In the genomic region with DNA sequence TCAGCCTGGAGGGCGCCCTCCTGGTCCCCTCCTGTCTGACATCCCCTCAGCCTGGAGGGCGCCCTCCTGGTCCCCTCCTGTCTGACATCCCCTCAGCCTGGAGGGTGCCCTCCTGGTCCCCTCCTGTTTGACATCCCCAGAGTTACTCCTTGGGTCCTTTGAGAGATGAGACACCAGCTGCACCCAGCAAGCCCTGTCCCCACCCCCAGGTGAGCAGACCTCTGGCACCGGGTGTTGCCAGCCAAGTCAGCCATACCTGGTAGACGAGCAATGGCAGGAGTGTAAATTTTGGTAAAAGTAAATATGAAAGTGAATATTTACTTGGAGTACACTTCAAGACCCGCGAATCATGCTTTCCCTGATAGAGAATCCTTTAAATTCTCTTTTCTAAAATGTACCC, we compare ENCODE assay signal across 13 cellular contexts.
"Had no signal": no experiment of that assay in that cellular context is flagged by ENCODE, and none has a peak within 500 bp of the region (broad histone marks: within the 10 kb centered on the region; RNA-seq: fewer than 3 reads in every experiment).

No MANE protein-coding gene starts in this region.

- DNase-seq: activated CD4-positive, alpha-beta T cell treated with anti-CD3 and anti-CD28 coated beads, Interleukin-2, amount 50 U/mL, for 48 hours; activated T-cell treated with anti-CD3 and anti-CD28 coated beads, Interleukin-2, amount 50 U/mL, for 48 hours; anterior cingulate cortex; cerebellar nuclear complex; dermis blood vessel endothelial cell; effector memory CD8-positive, alpha-beta T cell; foreskin melanocyte; stimulated activated CD4-positive, alpha-beta T cell treated with anti-CD3 and anti-CD28 coated beads, Interleukin-15, amount 100 ng/mL, for 24 hours had no signal

- ATAC-seq: activated CD4-positive, CD25-positive, alpha-beta regulatory T cell treated with anti-CD3 and anti-CD28 coated beads, Interleukin-2, amount 50 U/mL, for 24 hours; effector memory CD8-positive, alpha-beta T cell had no signal

- H3K4me1 ChIP-seq: parathyroid adenoma had no signal

- H3K9ac ChIP-seq: neural progenitor cell, parathyroid adenoma had no signal

- H2AFZ ChIP-seq: neural progenitor cell, parathyroid adenoma had no signal

- H3K79me2 ChIP-seq: parathyroid adenoma had no signal

- H3K4me2 ChIP-seq: neural progenitor cell had no signal

- H3K27ac ChIP-seq: epithelial cell of prostate, neural progenitor cell, parathyroid adenoma had no signal

- FAIRE-seq: urothelium cell line had no signal

- H3K4me3 ChIP-seq: neural progenitor cell had no signal

- H3K36me3 ChIP-seq: neural progenitor cell had no signal
